Comparison of ENCODE assay signal across 38 cellular contexts in genomic region chr14:63210812-63211211, GRCh38. TPM values are rescaled to one million over a fixed set of nuclear protein-coding genes. Genes with fewer than 3 reads are reported as not detected.
"Had no signal": no experiment of that assay in that cellular context is flagged by ENCODE, and none has a peak within 500 bp of the region (broad histone marks: within the 10 kb centered on the region; RNA-seq: fewer than 3 reads in every experiment).

No MANE protein-coding gene starts in this region.

- H3K27me3 ChIP-seq: MG63 had no signal

- H3K4me3 ChIP-seq: MG63 had no signal

- H3K36me3 ChIP-seq: MG63 had no signal

- H3K9ac ChIP-seq: KMS-11 had no signal

- DNase-seq: Kasumi-1, KG1, MG63, MM.1S, MV-4-11, NCI-H1048, NCI-H1092, NCI-H1092 treated with DMSO at 0.1 percent for 48 hours, NCI-H1105, NCI-H1105 treated with DMSO at 0.1 percent for 48 hours, NCI-H1417, NCI-H1417 treated with DMSO at 0.1 percent for 48 hours, NCI-H1436, NCI-H1436 treated with DMSO at 0.1 percent for 48 hours, NCI-H146, NCI-H1694, NCI-H1694 treated with DMSO at 0.1 percent for 48 hours, NCI-H187, NCI-H187 treated with DMSO at 0.1 percent for 48 hours, NCI-H1930, NCI-H2029, NCI-H2029 treated with DMSO at 0.1 percent for 48 hours, NCI-H2081, NCI-H2081 treated with DMSO at 0.1 percent for 48 hours, NCI-H2107, NCI-H2171, NCI-H2171 treated with DMSO at 0.1 percent for 48 hours, NCI-H2227 treated with DMSO at 0.1 percent for 48 hours, NCI-H226, NCI-H345, NCI-H446, NCI-H446 treated with DMSO at 0.1 percent for 48 hours, NCI-H510A, NCI-H510A treated with DMSO at 0.1 percent for 48 hours had no signal

- H3K9me3 ChIP-seq: MG63 had no signal

- H3K4me2 ChIP-seq: KMS-11 had no signal

- H3K27ac ChIP-seq: KMS-11 had no signal

RNA-seq across cellular contexts. Expression of gene RHOJ, which starts 6.6 kb away (rescaled TPM):
- total RNA-seq: LHCN-M2, MCF 10A, NCI-H460 had no signal
